Comparison of ENCODE assay signal across 4 cellular contexts in the genomic region with DNA sequence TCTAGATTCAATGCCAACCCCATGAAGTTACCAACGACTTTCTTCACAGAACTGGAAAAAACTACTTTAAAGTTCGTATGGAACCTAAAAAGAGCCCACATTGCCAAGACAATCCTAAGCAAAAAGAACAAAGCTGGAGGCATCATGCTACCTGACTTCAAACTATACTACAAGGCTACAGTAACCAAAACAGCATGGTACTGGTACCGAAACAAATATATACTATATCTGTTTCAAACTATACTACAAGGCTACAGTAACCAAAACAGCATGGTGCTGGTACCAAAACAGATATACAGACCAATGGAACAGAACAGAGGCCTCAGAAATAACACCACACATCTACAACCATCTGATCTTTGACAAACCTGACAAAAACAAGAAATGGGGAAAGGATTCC. TPM values are rescaled to one million over a fixed set of nuclear protein-coding genes. Genes with fewer than 3 reads are reported as not detected.
"Had no signal": no experiment of that assay in that cellular context is flagged by ENCODE, and none has a peak within 500 bp of the region (broad histone marks: within the 10 kb centered on the region; RNA-seq: fewer than 3 reads in every experiment).

No MANE protein-coding gene starts in this region.

RNA-seq across cellular contexts. Expression of a gene that starts 48.6 kb away (rescaled TPM):
- total RNA-seq: OCI-LY7, Peyer's patch, Right ventricle myocardium inferior had no signal
- polyA plus RNA-seq: SK-N-SH had no signal
